In the genomic region with DNA sequence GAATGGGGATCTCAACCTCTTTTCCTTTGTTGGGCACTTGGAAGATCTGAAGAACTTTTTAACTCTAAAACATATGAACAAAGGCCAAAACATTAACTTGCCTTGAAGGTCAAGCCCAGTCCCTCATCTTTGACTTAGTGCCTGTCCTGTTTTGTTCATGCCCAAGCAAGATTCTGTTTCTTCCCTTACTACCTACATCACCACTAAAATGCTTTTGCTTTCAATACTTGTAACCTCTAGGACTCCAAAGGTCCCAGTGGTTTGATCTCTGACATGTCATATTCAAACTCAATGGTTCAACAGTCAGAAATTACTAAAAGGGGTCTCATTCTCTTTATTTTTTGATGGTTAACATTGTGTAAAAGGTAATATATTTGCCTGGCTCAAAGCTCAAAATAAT, we compare ENCODE assay signal across 28 cellular contexts.
"Had no signal": no experiment of that assay in that cellular context is flagged by ENCODE, and none has a peak within 500 bp of the region (broad histone marks: within the 10 kb centered on the region; RNA-seq: fewer than 3 reads in every experiment).

No MANE protein-coding gene starts in this region.

- H3K4me3 ChIP-seq: left lung, lower lobe of right lung, neural progenitor cell, ovary, right atrium auricular region, skin epidermis, stomach, thoracic aorta, tibial artery, upper lobe of right lung, uterus had no signal

- H3K36me3 Mint-ChIP-seq: naive B cell, natural killer cell had no signal

- H3K27me3 Mint-ChIP-seq: naive B cell; progenitor cell of endocrine pancreas; stimulated activated naive B cell treated with anti-CD40 and anti-IgM and Interleukin-4, amounts not matched to agents 10 μg/mL and 1 μg/mL and 100 μg/mL, for 72 hours had no signal

- ATAC-seq: left lung; lower lobe of right lung; natural killer cell; sciatic nerve; stimulated activated naive B cell treated with anti-CD40 and anti-IgM and Interleukin-4, amounts not matched to agents 10 μg/mL and 1 μg/mL and 100 μg/mL, for 72 hours; stimulated activated naive CD8-positive, alpha-beta T cell treated with anti-CD3 and anti-CD28 coated beads, Interleukin-15, Interleukin-2, amounts not matched to agents 100 U/mL and 50 U/mL, for 24 hours; upper lobe of right lung had no signal

- H3K27ac ChIP-seq: left lung, lower lobe of right lung, neural progenitor cell, ovary, right atrium auricular region, skin epidermis, stomach, thoracic aorta, tibial artery, upper lobe of right lung, uterus had no signal

- H2AFZ ChIP-seq: neural progenitor cell had no signal

- H3K4me1 Mint-ChIP-seq: stimulated activated naive B cell treated with anti-CD40 and anti-IgM and Interleukin-4, amounts not matched to agents 10 μg/mL and 1 μg/mL and 100 μg/mL, for 72 hours had no signal

- H3K4me3 Mint-ChIP-seq: mesothelial cell of epicardium; naive B cell; natural killer cell; nephron progenitor cell; neural progenitor cell; stimulated activated naive B cell treated with anti-CD40 and anti-IgM and Interleukin-4, amounts not matched to agents 10 μg/mL and 1 μg/mL and 100 μg/mL, for 72 hours had no signal

- H3K4me1 ChIP-seq: neural progenitor cell, tibial artery, upper lobe of right lung, uterus had no signal

- H3K27me3 ChIP-seq: left lung, neural progenitor cell, ovary, right atrium auricular region, stomach, tibial artery, upper lobe of right lung, uterus had no signal

- H3K9me3 ChIP-seq: left lung, lower lobe of right lung, ovary, right atrium auricular region, stomach, thoracic aorta, tibial artery, upper lobe of right lung, uterus had no signal

- H3K27ac Mint-ChIP-seq: naive B cell; natural killer cell; nephron progenitor cell; neural progenitor cell; progenitor cell of endocrine pancreas; stimulated activated naive B cell treated with anti-CD40 and anti-IgM and Interleukin-4, amounts not matched to agents 10 μg/mL and 1 μg/mL and 100 μg/mL, for 72 hours had no signal

- H3K36me3 ChIP-seq: left lung, neural progenitor cell, ovary, thoracic aorta, tibial artery, upper lobe of right lung, uterus had no signal

- DNase-seq: hippocampal formation; left colon; left lung; lower lobe of right lung; mammary epithelial cell; mesendoderm; naive B cell; natural killer cell; nephron progenitor cell; ovary; stimulated activated CD4-positive, alpha-beta T cell treated with anti-CD3 and anti-CD28 coated beads, Interleukin-12 subunit alpha, Interleukin-12 subunit beta, amount 100 ng/mL, for 4 hours; stimulated activated CD4-positive, alpha-beta T cell treated with anti-CD3 and anti-CD28 coated beads, Interleukin-15, amount 100 ng/mL, for 24 hours; stimulated activated CD4-positive, alpha-beta T cell treated with anti-CD3 and anti-CD28 coated beads, Interleukin-2, amount 100 ng/mL, for 24 hours; stimulated activated CD4-positive, alpha-beta T cell treated with anti-CD3 and anti-CD28 coated beads, Interleukin-4, amount 100 ng/mL, for 1 hour; stimulated activated naive B cell treated with anti-CD40 and anti-IgM and Interleukin-4, amounts not matched to agents 10 μg/mL and 1 μg/mL and 100 μg/mL, for 72 hours; stimulated activated naive CD8-positive, alpha-beta T cell treated with anti-CD3 and anti-CD28 coated beads, Interleukin-15, Interleukin-2, amounts not matched to agents 100 U/mL and 50 U/mL, for 24 hours; stomach; tibial artery; upper lobe of right lung; uterus had no signal

- H3K9me3 Mint-ChIP-seq: mesothelial cell of epicardium; naive B cell; natural killer cell; nephron progenitor cell; stimulated activated naive B cell treated with anti-CD40 and anti-IgM and Interleukin-4, amounts not matched to agents 10 μg/mL and 1 μg/mL and 100 μg/mL, for 72 hours had no signal

- FAIRE-seq: keratinocyte had no signal

- H3K4me2 ChIP-seq: neural progenitor cell had no signal

- H3K9ac ChIP-seq: neural progenitor cell had no signal
